ENCODE assay signal across 10 cellular contexts in the genomic region with DNA sequence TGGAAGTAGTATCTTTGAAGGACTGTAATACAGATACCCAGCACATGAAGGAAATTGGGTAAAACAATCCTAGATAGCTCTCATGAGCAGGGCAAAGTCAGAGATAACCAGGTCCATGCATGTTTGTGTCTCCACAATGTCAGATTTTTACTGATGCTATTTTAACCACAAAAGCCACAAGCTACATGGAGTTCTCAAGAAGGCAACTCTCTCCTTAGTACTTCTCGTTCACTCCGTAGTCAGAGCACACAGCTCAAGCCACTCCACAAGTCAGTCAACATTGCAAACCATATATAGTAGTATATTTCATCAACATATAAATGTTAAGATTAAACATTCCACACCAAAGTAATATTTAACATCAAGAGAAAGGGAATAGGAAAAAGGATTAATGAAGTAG.
DNase-seq lines count a peak whose midpoint lies in the region; ATAC-seq, FAIRE-seq and TF ChIP-seq lines count a peak whose summit lies in the region.
"Had no signal": no experiment of that assay in that cellular context is flagged by ENCODE, and none has a peak within 500 bp of the region (broad histone marks: within the 10 kb centered on the region; RNA-seq: fewer than 3 reads in every experiment).

No MANE protein-coding gene starts in this region.

- H3K9me3 Mint-ChIP-seq in CD8-positive, alpha-beta memory T cell: no peaks in the 10 kb centered on the region
- no peaks in the 10 kb centered on the region for H3K9me3 Mint-ChIP-seq in activated T-helper 17 cell treated with anti-CD3 and anti-CD28 coated beads, Interleukin-2, amount 50 U/mL, for 72 hours

- no peaks in the 10 kb centered on the region for H3K36me3 Mint-ChIP-seq in CD8-positive, alpha-beta memory T cell
- H3K36me3 Mint-ChIP-seq in activated T-helper 17 cell treated with anti-CD3 and anti-CD28 coated beads, Interleukin-2, amount 50 U/mL, for 72 hours (ENCODE audit: low read depth): no peaks in the 10 kb centered on the region

- H3K9me3 ChIP-seq in CD8-positive, alpha-beta memory T cell (ENCODE audit: low read length): no peaks in the 10 kb centered on the region
- H3K9me3 ChIP-seq in keratinocyte (ENCODE audit: control insufficient read depth, low read depth, low read length) (no peaks in the 10 kb centered on the region), right atrium auricular region (no peaks in the 10 kb centered on the region), sigmoid colon (no peaks in the 10 kb centered on the region)

- peaks cover 14 to 27% (median 25%) of the 10 kb centered on the region in 3 donors for H3K4me1 Mint-ChIP-seq in CD8-positive, alpha-beta memory T cell
- H3K4me1 Mint-ChIP-seq in activated T-helper 17 cell treated with anti-CD3 and anti-CD28 coated beads, Interleukin-2, amount 50 U/mL, for 72 hours: peaks cover 34% of the 10 kb centered on the region

- no peak for TF ChIP-seq CTCF in keratinocyte (optimal IDR thresholded peaks at IDR 0.05 in 1 of 3, IDR thresholded peaks at IDR 0.05 in 1 of 3, conservative IDR thresholded peaks at IDR 0.05 in 1 of 3; ENCODE audit: extremely low read depth in 1 of 3, insufficient read depth in 2 of 3, low read length in 3 of 3)
- no peak for TF ChIP-seq CTCF in right atrium auricular region (IDR thresholded peaks at IDR 0.05)
- no peak for TF ChIP-seq CTCF in sigmoid colon (IDR thresholded peaks at IDR 0.05)

- H3K27ac ChIP-seq in CD8-positive, alpha-beta memory T cell (ENCODE audit: low read depth, low read length): no peak overlapping the region
- H3K27ac ChIP-seq in keratinocyte (ENCODE audit: control insufficient read depth, insufficient read depth, low read length): no peak overlapping the region
- H3K27ac ChIP-seq in right atrium auricular region: no peak overlapping the region
- H3K27ac ChIP-seq in sigmoid colon: no peak overlapping the region

- WGBS in sigmoid colon, 2 donors: 47 to 86% methylated on average over 2 of the region's 2 CpGs

- H3K4me3 Mint-ChIP-seq in CD8-positive, alpha-beta memory T cell: peak overlapping the region in 6 of 7 donors; percentile 15 to 81 (median 58)
- peak overlapping the region; percentile 75 for H3K4me3 Mint-ChIP-seq in activated T-helper 17 cell treated with anti-CD3 and anti-CD28 coated beads, Interleukin-2, amount 50 U/mL, for 72 hours

- H4K20me1 ChIP-seq in keratinocyte (ENCODE audit: control insufficient read depth, extremely low read depth, insufficient read depth, low read length): no peaks in the 10 kb centered on the region

- no peak overlapping the region for H2AFZ ChIP-seq in keratinocyte (ENCODE audit: control insufficient read depth, low read length)

- ATAC-seq in activated T-helper 17 cell treated with anti-CD3 and anti-CD28 coated beads, Interleukin-2, amount 50 U/mL, for 72 hours (replicated peaks): peak; percentile 67

- dilution Hi-C loops in keratinocyte (cut with MboI; ENCODE audit: extremely low pct_ligation_motif_present, low sequenced_read_pairs): no loop called here

- H3K4me3 ChIP-seq in CD8-positive, alpha-beta memory T cell (ENCODE audit: low read length): no peak overlapping the region
- H3K4me3 ChIP-seq in keratinocyte (ENCODE audit: control insufficient read depth in 2 of 3, extremely low read depth in 1 of 3, insufficient read depth in 2 of 3, low read depth in 1 of 3, low read length in 3 of 3): no peak overlapping the region
- no peak overlapping the region for H3K4me3 ChIP-seq in right atrium auricular region
- H3K4me3 ChIP-seq in sigmoid colon: no peak overlapping the region

- H3K9ac ChIP-seq in keratinocyte (ENCODE audit: control insufficient read depth, extremely low read depth, insufficient read depth, low read length): no peak overlapping the region

- peaks cover 19% of the 10 kb centered on the region for H3K4me1 ChIP-seq in CD8-positive, alpha-beta memory T cell (ENCODE audit: insufficient read depth, low read length)
- H3K4me1 ChIP-seq in keratinocyte (ENCODE audit: control insufficient read depth, extremely low read depth, insufficient read depth, low read length): peaks cover 15% of the 10 kb centered on the region
- H3K4me1 ChIP-seq in right atrium auricular region: no peaks in the 10 kb centered on the region
- peaks cover 0 to 32% (median 5%) of the 10 kb centered on the region in 4 donors for H3K4me1 ChIP-seq in sigmoid colon

- POLR2A ChIA-PET in CD8-positive, alpha-beta memory T cell (lab: Charles Lee): no interaction called here

- no peaks in the 10 kb centered on the region for H3K36me3 ChIP-seq in CD8-positive, alpha-beta memory T cell (ENCODE audit: insufficient read depth, low read length)
- no peaks in the 10 kb centered on the region for H3K36me3 ChIP-seq in keratinocyte (ENCODE audit: control insufficient read depth in 2 of 2, extremely low read depth in 1 of 2, insufficient read depth in 2 of 2, low read length in 2 of 2)
- H3K36me3 ChIP-seq in right atrium auricular region: no peaks in the 10 kb centered on the region
- H3K36me3 ChIP-seq in sigmoid colon: no peaks in the 10 kb centered on the region

- no peaks in the 10 kb centered on the region for H3K79me2 ChIP-seq in keratinocyte (ENCODE audit: control insufficient read depth, insufficient read depth, low read length)

- peak overlapping the region in 6 of 8 donors; percentile 3 to 96 (median 50) for H3K27ac Mint-ChIP-seq in CD8-positive, alpha-beta memory T cell
- H3K27ac Mint-ChIP-seq in activated T-helper 17 cell treated with anti-CD3 and anti-CD28 coated beads, Interleukin-2, amount 50 U/mL, for 72 hours: peak overlapping the region; percentile 65

- no peak for TF ChIP-seq POLR2A in sigmoid colon (IDR thresholded peaks at IDR 0.05)

- H3K27me3 Mint-ChIP-seq in CD8-positive, alpha-beta memory T cell: peaks cover 0 to 2% of the 10 kb centered on the region in 2 donors
- H3K27me3 Mint-ChIP-seq in activated T-helper 17 cell treated with anti-CD3 and anti-CD28 coated beads, Interleukin-2, amount 50 U/mL, for 72 hours: no peaks in the 10 kb centered on the region

- no peak for DNase-seq in CD8-positive, alpha-beta memory T cell
- DNase-seq in LHCN-M2 (ENCODE audit: low read depth) (peak; percentile 67), keratinocyte (ENCODE audit: low read depth, low spot score) (no peak), right atrium auricular region (ENCODE audit: low spot score) (no peak), epidermal melanocyte (ENCODE audit: insufficient read length, low spot score) (no peak), NCI-H524 (lab: John Stamatoyannopoulos, UW) (no peak), sigmoid colon (no peak)
- DNase-seq: caudate nucleus had no signal

- no peaks in the 10 kb centered on the region for H3K9me1 ChIP-seq in keratinocyte (ENCODE audit: control insufficient read depth, extremely low read depth, insufficient read depth, low read length)

- H3K4me2 ChIP-seq in keratinocyte (ENCODE audit: control insufficient read depth, extremely low read depth, insufficient read depth, low read depth, low read length): no peak overlapping the region

- CTCF ChIA-PET in CD8-positive, alpha-beta memory T cell (lab: Charles Lee): interaction anchor here (1.6 kb wide), 1 partner anchor 107 kb away, joined by 4 read pairs; the partner anchor contains the start of gene CCDC71L

- no peaks in the 10 kb centered on the region for H3K27me3 ChIP-seq in CD8-positive, alpha-beta memory T cell (ENCODE audit: insufficient read depth, low read length, poor library complexity, severe bottlenecking)
- H3K27me3 ChIP-seq in keratinocyte (ENCODE audit: control insufficient read depth, extremely low read depth, insufficient read depth, low read length) (no peaks in the 10 kb centered on the region), right atrium auricular region (no peaks in the 10 kb centered on the region), sigmoid colon (no peaks in the 10 kb centered on the region)

- TF ChIP-seq EP300 in sigmoid colon (IDR thresholded peaks at IDR 0.05): no peak

- FAIRE-seq in keratinocyte (lab: Jason Lieb, UNC): peak; percentile 49
- FAIRE-seq: D721Med had no signal

- intact Hi-C loops in sigmoid colon (cut with DNase I): no loop called here
